ENCODE assay signal across 23 cellular contexts in genomic region chr10:132334883-132335188, GRCh38.
"Had no signal": no experiment of that assay in that cellular context is flagged by ENCODE, and none has a peak within 500 bp of the region (broad histone marks: within the 10 kb centered on the region; RNA-seq: fewer than 3 reads in every experiment).

No MANE protein-coding gene starts in this region.

- H3K4me3 Mint-ChIP-seq: activated CD4-positive, alpha-beta T cell treated with anti-CD3 and anti-CD28 coated beads, Interleukin-2, amount 10 ng/mL, durations not matched to agents 7 days and 5 days had no signal

- H3K27me3 Mint-ChIP-seq: activated CD4-positive, alpha-beta T cell treated with anti-CD3 and anti-CD28 coated beads, Interleukin-2, amount 10 ng/mL, durations not matched to agents 7 days and 5 days had no signal

- H3K27me3 ChIP-seq: breast epithelium, esophagus muscularis mucosa, gastroesophageal sphincter, heart left ventricle, tibial nerve had no signal

- ATAC-seq: activated CD4-positive, CD25-positive, alpha-beta regulatory T cell treated with anti-CD3 and anti-CD28 coated beads, Interleukin-2, amount 50 U/mL, for 24 hours; naive thymus-derived CD8-positive, alpha-beta T cell had no signal

- H3K4me3 ChIP-seq: breast epithelium, esophagus muscularis mucosa, gastroesophageal sphincter, tibial nerve had no signal

- DNase-seq: activated CD4-positive, alpha-beta T cell treated with anti-CD3 and anti-CD28 coated beads, Interleukin-2, amount 10 ng/mL, durations not matched to agents 7 days and 5 days; activated CD8-positive, alpha-beta memory T cell treated with anti-CD3 and anti-CD28 coated beads for 24 hours; activated CD8-positive, alpha-beta memory T cell treated with anti-CD3 and anti-CD28 coated beads, Interleukin-2, amount 50 U/mL, for 48 hours; activated effector memory CD4-positive, alpha-beta T cell treated with Interleukin-2 at 50 U/mL for 16 hours; activated naive CD4-positive, alpha-beta T cell treated with anti-CD3 and anti-CD28 coated beads, Interleukin-2, amount 50 U/mL, for 16 hours; activated T-cell treated with anti-CD3 and anti-CD28 coated beads, Interleukin-2, amount 50 U/mL, for 48 hours; dermis blood vessel endothelial cell; effector memory CD4-positive, alpha-beta T cell; retina; stimulated activated CD4-positive, alpha-beta T cell treated with anti-CD3 and anti-CD28 coated beads, Interleukin-12 subunit alpha, Interleukin-12 subunit beta, amount 100 ng/mL, for 4 hours; stimulated activated CD4-positive, alpha-beta T cell treated with anti-CD3 and anti-CD28 coated beads, Interleukin-1b, Interleukin-23, amount 100 ng/mL, for 48 hours; stimulated activated CD8-positive, alpha-beta memory T cell treated with anti-CD3 and anti-CD28 coated beads, Interleukin-4, amount 100 ng/mL, for 48 hours; stimulated activated naive CD4-positive, alpha-beta T cell treated with Interleukin-2 at 50 U/mL for 16 hours; T1000 had no signal

- H3K27ac ChIP-seq: breast epithelium, esophagus muscularis mucosa, gastroesophageal sphincter, tibial nerve had no signal

- FAIRE-seq: astrocyte, endothelial cell of umbilical vein had no signal

- H3K27ac Mint-ChIP-seq: activated CD4-positive, alpha-beta T cell treated with anti-CD3 and anti-CD28 coated beads, Interleukin-2, amount 10 ng/mL, durations not matched to agents 7 days and 5 days had no signal

- H3K9me3 ChIP-seq: breast epithelium, esophagus muscularis mucosa, gastroesophageal sphincter, heart left ventricle, tibial nerve had no signal

- H3K36me3 ChIP-seq: breast epithelium had no signal

- H3K9me3 Mint-ChIP-seq: activated CD4-positive, alpha-beta T cell treated with anti-CD3 and anti-CD28 coated beads, Interleukin-2, amount 10 ng/mL, durations not matched to agents 7 days and 5 days had no signal
